ENCODE assay signal across 1 cellular context in the genomic region with DNA sequence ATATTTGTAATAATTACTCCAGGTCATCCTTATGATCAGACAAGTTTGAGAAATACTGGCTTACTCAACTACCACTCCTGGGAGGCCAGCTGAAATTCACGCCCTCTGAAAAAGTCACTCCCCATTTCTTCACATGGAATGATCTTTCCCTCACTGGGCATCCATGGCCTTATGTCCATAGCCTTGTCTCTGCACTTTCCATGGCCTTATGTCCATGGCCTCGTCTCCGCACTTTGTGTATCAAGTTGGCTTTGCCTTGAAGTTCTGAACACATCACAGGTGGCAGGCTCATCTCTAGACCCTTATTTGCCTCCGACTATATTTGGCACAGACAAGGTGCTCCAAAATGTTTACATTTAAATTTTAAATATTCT.
TF ChIP-seq lines count a peak whose summit lies in the region.

No MANE protein-coding gene starts in this region.

TF ChIP-seq in H1, 55 proteins besides CTCF, POLR2A, EP300 and RAD21:
- no peak for TF ChIP-seq SIRT6 (IDR thresholded peaks at IDR 0.05; ENCODE audit: low read length)
- no peak for TF ChIP-seq TCF12 (IDR thresholded peaks at IDR 0.05; ENCODE audit: low read depth, low read length)
- no peak for TF ChIP-seq POLR2AphosphoS5 (IDR thresholded peaks at IDR 0.05; ENCODE audit: low read depth, low read length)
- TF ChIP-seq KDM1A (IDR thresholded peaks at IDR 0.05; ENCODE audit: borderline replicate concordance, low read length), result no peak
- no peak for TF ChIP-seq BACH1 (IDR thresholded peaks at IDR 0.05; ENCODE audit: low read length)
- no peak for TF ChIP-seq KDM4A (IDR thresholded peaks at IDR 0.05; ENCODE audit: low read depth, low read length, severe bottlenecking)
- TF ChIP-seq SP1 (IDR thresholded peaks at IDR 0.05; ENCODE audit: low read depth, low read length), result no peak
- TF ChIP-seq RNF2 (IDR thresholded peaks at IDR 0.05; ENCODE audit: borderline replicate concordance, low read depth, low read length, missing control alignments, poor library complexity, severe bottlenecking), result no peak
- no peak for TF ChIP-seq KDM5A (IDR thresholded peaks at IDR 0.05; ENCODE audit: low read length)
- TF ChIP-seq SP4 (IDR thresholded peaks at IDR 0.05; ENCODE audit: low read length), result no peak
- no peak for TF ChIP-seq EZH2 (IDR thresholded peaks at IDR 0.05; ENCODE audit: low read depth, low read length, severe bottlenecking)
- TF ChIP-seq, protein P1, sequence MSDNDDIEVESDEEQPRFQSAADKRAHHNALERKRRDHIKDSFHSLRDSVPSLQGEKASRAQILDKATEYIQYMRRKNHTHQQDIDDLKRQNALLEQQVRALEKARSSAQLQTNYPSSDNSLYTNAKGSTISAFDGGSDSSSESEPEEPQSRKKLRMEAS (IDR thresholded peaks at IDR 0.05), result no peak
- TF ChIP-seq SUZ12 (IDR thresholded peaks at IDR 0.05; ENCODE audit: low read length), result no peak
- no peak for TF ChIP-seq CHD1 (IDR thresholded peaks at IDR 0.05; ENCODE audit: low read depth, low read length)
- TF ChIP-seq RBBP5 (IDR thresholded peaks at IDR 0.05; ENCODE audit: borderline replicate concordance, low read depth, low read length), result no peak
- TF ChIP-seq PHF8 (conservative IDR thresholded peaks at IDR 0.05; ENCODE audit: low read depth, low read length), result no peak
- TF ChIP-seq SAP30 (IDR thresholded peaks at IDR 0.05; ENCODE audit: insufficient read depth, insufficient replicate concordance, low read length), result no peak
- no peak for TF ChIP-seq TEAD4 (IDR thresholded peaks at IDR 0.05; ENCODE audit: low read depth, low read length)
- TF ChIP-seq RXRA (IDR thresholded peaks at IDR 0.05; ENCODE audit: insufficient read depth, low read depth, low read length), result no peak
- no peak for TF ChIP-seq HDAC6 (IDR thresholded peaks at IDR 0.05; ENCODE audit: low read depth, low read length)
